In the genomic region with DNA sequence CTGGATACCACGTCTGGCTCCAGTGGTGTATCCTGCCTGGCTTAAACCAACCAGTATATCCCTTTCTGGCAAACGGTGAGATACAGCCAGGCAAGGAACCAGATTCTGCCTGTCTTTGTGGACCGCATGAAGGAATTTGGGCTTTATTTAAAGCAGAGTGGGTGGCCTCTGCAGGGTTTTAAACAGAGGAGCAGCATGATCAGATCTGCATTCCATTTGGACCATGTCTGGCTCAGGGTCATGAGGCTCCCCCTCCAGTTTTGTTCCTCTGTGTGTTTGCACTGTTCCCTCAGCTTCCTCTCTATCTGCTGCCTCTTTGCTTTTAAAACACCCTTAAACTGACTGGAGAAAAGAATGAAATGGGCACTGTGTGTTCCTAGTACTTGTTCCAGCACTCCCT, we compare ENCODE assay signal across 35 cellular contexts.
DNase-seq lines count a peak whose midpoint lies in the region; ATAC-seq and TF ChIP-seq lines count a peak whose summit lies in the region.
"Had no signal": no experiment of that assay in that cellular context is flagged by ENCODE, and none has a peak within 500 bp of the region (broad histone marks: within the 10 kb centered on the region; RNA-seq: fewer than 3 reads in every experiment).

No MANE protein-coding gene starts in this region.

- no peaks in the 10 kb centered on the region; a peak in 1 of 4 replicates for H3K4me1 ChIP-seq in SK-N-SH (ENCODE audit: control insufficient read depth in 1 of 2, insufficient read depth in 2 of 2, low read depth in 1 of 2, low read length in 1 of 2)
- H3K4me1 ChIP-seq in Peyer's patch = no peaks in the 10 kb centered on the region
- H3K4me1 ChIP-seq: colonic mucosa, HAP-1, prostate gland had no signal

- POLR2A ChIA-PET in SK-N-SH (lab: Yijun Ruan, JAX) = no interaction called here

- CTCF ChIA-PET in SK-N-SH (lab: Yijun Ruan, JAX) = interaction anchor here (1.5 kb wide), 1 partner anchor 9 kb away, joined by 3 read pairs; no protein-coding TSS in a partner anchor

- ATAC-seq in SK-N-SH treated with all-trans-retinoic acid at 6 μM for 48 hours = no peak; the same call in 2 of the 3 replicates
- ATAC-seq in natural killer cell = no peak
- ATAC-seq: activated CD4-positive, CD25-positive, alpha-beta regulatory T cell treated with anti-CD3 and anti-CD28 coated beads, Interleukin-2, amount 50 U/mL, for 24 hours; activated T-helper 17 cell treated with anti-CD3 and anti-CD28 coated beads, Interleukin-2, amount 50 U/mL, for 72 hours; GM12878; left ventricle myocardium superior had no signal

- no peak overlapping the region for H3K9ac ChIP-seq in SK-N-SH

- H3K79me2 ChIP-seq in SK-N-SH (ENCODE audit: insufficient read depth) = no peaks in the 10 kb centered on the region

- 0 out of 2 replicates have a peak overlapping the region, but pooled peaks have one; percentile 21 for H3K4me2 ChIP-seq in SK-N-SH

- H3K9me3 ChIP-seq in SK-N-SH (no peaks in the 10 kb centered on the region), Peyer's patch (no peaks in the 10 kb centered on the region)
- H3K9me3 ChIP-seq: colonic mucosa, HAP-1, neutrophil, prostate gland, sigmoid colon, upper lobe of left lung had no signal

- H3K27me3 ChIP-seq in SK-N-SH (ENCODE audit: insufficient read depth) (no peaks in the 10 kb centered on the region), Peyer's patch (no peaks in the 10 kb centered on the region)
- H3K27me3 ChIP-seq: colonic mucosa, neutrophil, sigmoid colon, upper lobe of left lung had no signal

- H3K36me3 Mint-ChIP-seq in natural killer cell (no peaks in the 10 kb centered on the region), mesothelial cell of epicardium (no peaks in the 10 kb centered on the region)
- H3K36me3 Mint-ChIP-seq: activated naive CD4-positive, alpha-beta T cell treated with anti-CD3 and anti-CD28 coated beads, Interleukin-2, amount 10 ng/mL, durations not matched to agents 7 days and 5 days; stimulated activated effector memory CD8-positive, alpha-beta T cell treated with anti-CD3 and anti-CD28 coated beads, Interleukin-12 subunit alpha, Interleukin-12 subunit beta, amount 100 ng/mL, for 72 hours had no signal

- H3K9me3 Mint-ChIP-seq in natural killer cell (peaks cover 8 to 16% of the 10 kb centered on the region in 2 donors), mesothelial cell of epicardium (peaks cover 8% of the 10 kb centered on the region)
- H3K9me3 Mint-ChIP-seq: activated CD4-positive, alpha-beta memory T cell treated with anti-CD3 and anti-CD28 coated beads, Interleukin-2, amount 10 ng/mL, durations not matched to agents 7 days and 5 days; activated naive CD4-positive, alpha-beta T cell treated with anti-CD3 and anti-CD28 coated beads, Interleukin-2, amount 10 ng/mL, durations not matched to agents 7 days and 5 days; stimulated activated effector memory CD8-positive, alpha-beta T cell treated with anti-CD3 and anti-CD28 coated beads, Interleukin-12 subunit alpha, Interleukin-12 subunit beta, amount 100 ng/mL, for 72 hours had no signal

- no peaks in the 10 kb centered on the region for H4K20me1 ChIP-seq in SK-N-SH (ENCODE audit: insufficient read depth)

- no peak overlapping the region for H3K27ac ChIP-seq in SK-N-SH (ENCODE audit: low read depth in 2 of 2, low read length in 1 of 2)
- peak overlapping the region in 1 of 4 donors; percentile 2 for H3K27ac ChIP-seq in Peyer's patch
- H3K27ac ChIP-seq: 22Rv1, colonic mucosa, neutrophil, prostate gland, sigmoid colon, upper lobe of left lung had no signal

- H3K4me3 ChIP-seq in SK-N-SH (ENCODE audit: low read depth in 2 of 2, low read length in 1 of 2) (no peak overlapping the region), cardiac fibroblast (replicated peaks in 1 of 2; ENCODE audit: low read depth in 2 of 2, low read length in 2 of 2) (no peak overlapping the region), Peyer's patch (no peak overlapping the region)
- H3K4me3 ChIP-seq: colonic mucosa, GM12878, HAP-1, prostate gland, sigmoid colon, upper lobe of left lung had no signal

- intact Hi-C loops in natural killer cell (cut with micrococcal nuclease) = no loop called here

- H3K9me2 ChIP-seq in SK-N-SH = no peaks in the 10 kb centered on the region

- H3K27ac Mint-ChIP-seq in natural killer cell = no peak overlapping the region
- H3K27ac Mint-ChIP-seq in mesothelial cell of epicardium = no peak overlapping the region
- H3K27ac Mint-ChIP-seq: activated CD4-positive, alpha-beta memory T cell treated with anti-CD3 and anti-CD28 coated beads, Interleukin-2, amount 10 ng/mL, durations not matched to agents 7 days and 5 days; activated naive CD4-positive, alpha-beta T cell treated with anti-CD3 and anti-CD28 coated beads, Interleukin-2, amount 10 ng/mL, durations not matched to agents 7 days and 5 days; activated T-helper 17 cell treated with anti-CD3 and anti-CD28 coated beads, Interleukin-2, amount 50 U/mL, for 72 hours; CD4-positive, alpha-beta T cell; stimulated activated effector memory CD8-positive, alpha-beta T cell treated with anti-CD3 and anti-CD28 coated beads, Interleukin-12 subunit alpha, Interleukin-12 subunit beta, amount 100 ng/mL, for 72 hours had no signal

- WGBS in SK-N-SH (ENCODE audit: low lambda C conversion rate) = 82% methylated on average over 3 of the region's 3 CpGs

- H3K36me3 ChIP-seq in SK-N-SH (replicated peaks in 1 of 2; ENCODE audit: control insufficient read depth in 1 of 2, insufficient read depth in 2 of 2, low read length in 1 of 2) = no peaks in the 10 kb centered on the region
- no peaks in the 10 kb centered on the region for H3K36me3 ChIP-seq in Peyer's patch
- H3K36me3 ChIP-seq: colonic mucosa, HAP-1, neutrophil, prostate gland, sigmoid colon, upper lobe of left lung had no signal

- no peak for TF ChIP-seq POLR2A in Peyer's patch (IDR thresholded peaks at IDR 0.05)

- H3K27me3 Mint-ChIP-seq in natural killer cell (ENCODE audit: low read depth in 2 of 2) (no peaks in the 10 kb centered on the region), mesothelial cell of epicardium (ENCODE audit: low read depth) (peaks cover 22% of the 10 kb centered on the region)
- H3K27me3 Mint-ChIP-seq: activated CD4-positive, alpha-beta memory T cell treated with anti-CD3 and anti-CD28 coated beads, Interleukin-2, amount 10 ng/mL, durations not matched to agents 7 days and 5 days; activated naive CD4-positive, alpha-beta T cell treated with anti-CD3 and anti-CD28 coated beads, Interleukin-2, amount 10 ng/mL, durations not matched to agents 7 days and 5 days; activated T-helper 17 cell treated with anti-CD3 and anti-CD28 coated beads, Interleukin-2, amount 50 U/mL, for 72 hours; CD4-positive, alpha-beta T cell had no signal

- TF ChIP-seq EP300 in SK-N-SH (IDR thresholded peaks at IDR 0.05; ENCODE audit: borderline replicate concordance in 1 of 2, low read depth in 1 of 2, low read length in 1 of 2) = no peak

- no peak overlapping the region for H3K4me3 Mint-ChIP-seq in natural killer cell
- H3K4me3 Mint-ChIP-seq in mesothelial cell of epicardium = no peak overlapping the region
- H3K4me3 Mint-ChIP-seq: activated CD4-positive, alpha-beta memory T cell treated with anti-CD3 and anti-CD28 coated beads, Interleukin-2, amount 10 ng/mL, durations not matched to agents 7 days and 5 days; activated naive CD4-positive, alpha-beta T cell treated with anti-CD3 and anti-CD28 coated beads, Interleukin-2, amount 10 ng/mL, durations not matched to agents 7 days and 5 days; activated T-helper 17 cell treated with anti-CD3 and anti-CD28 coated beads, Interleukin-2, amount 50 U/mL, for 72 hours; CD4-positive, alpha-beta T cell; stimulated activated effector memory CD8-positive, alpha-beta T cell treated with anti-CD3 and anti-CD28 coated beads, Interleukin-12 subunit alpha, Interleukin-12 subunit beta, amount 100 ng/mL, for 72 hours had no signal

- H2AFZ ChIP-seq in SK-N-SH (ENCODE audit: low read depth) = peak overlapping the region; percentile 56; the same call in 1 of the 2 replicates

- no peaks in the 10 kb centered on the region for H3K4me1 Mint-ChIP-seq in natural killer cell
- no peaks in the 10 kb centered on the region for H3K4me1 Mint-ChIP-seq in mesothelial cell of epicardium
- H3K4me1 Mint-ChIP-seq: activated CD4-positive, alpha-beta memory T cell treated with anti-CD3 and anti-CD28 coated beads, Interleukin-2, amount 10 ng/mL, durations not matched to agents 7 days and 5 days; activated naive CD4-positive, alpha-beta T cell treated with anti-CD3 and anti-CD28 coated beads, Interleukin-2, amount 10 ng/mL, durations not matched to agents 7 days and 5 days; activated T-helper 17 cell treated with anti-CD3 and anti-CD28 coated beads, Interleukin-2, amount 50 U/mL, for 72 hours; stimulated activated effector memory CD8-positive, alpha-beta T cell treated with anti-CD3 and anti-CD28 coated beads, Interleukin-12 subunit alpha, Interleukin-12 subunit beta, amount 100 ng/mL, for 72 hours had no signal

- no peak for DNase-seq in SK-N-SH
- DNase-seq in cardiac fibroblast (ENCODE audit: low read depth in 2 of 2) = peak; percentile 13 to 46
- DNase-seq in mucosa of gallbladder (ENCODE audit: low spot score) = peak; percentile 43
- no peak for DNase-seq in stimulated activated naive CD4-positive, alpha-beta T cell treated with Interleukin-2 at 50 U/mL for 16 hours (lab: John Stamatoyannopoulos, UW)
- no peak for DNase-seq in Peyer's patch
- DNase-seq in natural killer cell = no peak
- no peak for DNase-seq in mesothelial cell of epicardium (ENCODE audit: low spot score in 2 of 2, unreplicated experiment in 2 of 2)
- DNase-seq: activated CD4-positive, alpha-beta memory T cell treated with anti-CD3 and anti-CD28 coated beads, Interleukin-2, amount 10 ng/mL, durations not matched to agents 7 days and 5 days; activated naive CD4-positive, alpha-beta T cell treated with anti-CD3 and anti-CD28 coated beads, Interleukin-2, amount 10 ng/mL, durations not matched to agents 7 days and 5 days; CD4-positive, alpha-beta T cell; colonic mucosa; effector CD4-positive, alpha-beta T cell; EL; head of caudate nucleus; KBM-7; left ventricle myocardium superior; NCI-H1092 treated with DMSO at 0.1 percent for 48 hours; NCI-H1930; NCI-H2171 treated with DMSO at 0.1 percent for 48 hours; NCI-H524; OCI-M1; sigmoid colon; stimulated activated CD4-positive, alpha-beta T cell treated with anti-CD3 and anti-CD28 coated beads, Interleukin-4, amount 100 ng/mL, for 4 hours; substantia nigra; T-helper 2 cell; upper lobe of left lung had no signal

- TF ChIP-seq CTCF in SK-N-SH (IDR thresholded peaks at IDR 0.05) = no peak
- no peak for TF ChIP-seq CTCF in cardiac fibroblast (IDR thresholded peaks at IDR 0.05; ENCODE audit: low read depth, low read length)
- TF ChIP-seq CTCF in Peyer's patch (IDR thresholded peaks at IDR 0.05) = no peak
- TF ChIP-seq CTCF in natural killer cell (IDR thresholded peaks at IDR 0.05) = no peak
- TF ChIP-seq CTCF in mesothelial cell of epicardium (IDR thresholded peaks at IDR 0.05; ENCODE audit: unreplicated experiment) = no peak

- no peaks in the 10 kb centered on the region for H3F3A ChIP-seq in SK-N-SH (replicated peaks; ENCODE audit: insufficient read depth)

- TF ChIP-seq RAD21 in SK-N-SH (IDR thresholded peaks at IDR 0.05; ENCODE audit: low read length) = no peak

TF ChIP-seq in SK-N-SH, 30 proteins besides CTCF, POLR2A, EP300 and RAD21 (continues in another document):
- no peak for TF ChIP-seq NFIC (IDR thresholded peaks at IDR 0.05; ENCODE audit: borderline replicate concordance)

TF ChIP-seq in SK-N-SH treated with all-trans-retinoic acid at 6 μM for 48 hours, 23 proteins besides CTCF, POLR2A, EP300 and RAD21:
- no peak for TF ChIP-seq SNAI2 (CRISPR knock-in tag; IDR thresholded peaks at IDR 0.05)

Comparison
In these comparisons a context has a peak if more than half of its experiments do, and no peak if none do; other contexts are left out.
1. DNase-seq: peak in cardiac fibroblast (2 of 2) and mucosa of gallbladder (single experiment); none in SK-N-SH (single experiment), stimulated activated naive CD4-positive, alpha-beta T cell treated with Interleukin-2 at 50 U/mL for 16 hours (single experiment), Peyer's patch (0 of 3), natural killer cell (single experiment) and mesothelial cell of epicardium (0 of 2).